Comparison of ENCODE assay signal across 21 cellular contexts in the genomic region with DNA sequence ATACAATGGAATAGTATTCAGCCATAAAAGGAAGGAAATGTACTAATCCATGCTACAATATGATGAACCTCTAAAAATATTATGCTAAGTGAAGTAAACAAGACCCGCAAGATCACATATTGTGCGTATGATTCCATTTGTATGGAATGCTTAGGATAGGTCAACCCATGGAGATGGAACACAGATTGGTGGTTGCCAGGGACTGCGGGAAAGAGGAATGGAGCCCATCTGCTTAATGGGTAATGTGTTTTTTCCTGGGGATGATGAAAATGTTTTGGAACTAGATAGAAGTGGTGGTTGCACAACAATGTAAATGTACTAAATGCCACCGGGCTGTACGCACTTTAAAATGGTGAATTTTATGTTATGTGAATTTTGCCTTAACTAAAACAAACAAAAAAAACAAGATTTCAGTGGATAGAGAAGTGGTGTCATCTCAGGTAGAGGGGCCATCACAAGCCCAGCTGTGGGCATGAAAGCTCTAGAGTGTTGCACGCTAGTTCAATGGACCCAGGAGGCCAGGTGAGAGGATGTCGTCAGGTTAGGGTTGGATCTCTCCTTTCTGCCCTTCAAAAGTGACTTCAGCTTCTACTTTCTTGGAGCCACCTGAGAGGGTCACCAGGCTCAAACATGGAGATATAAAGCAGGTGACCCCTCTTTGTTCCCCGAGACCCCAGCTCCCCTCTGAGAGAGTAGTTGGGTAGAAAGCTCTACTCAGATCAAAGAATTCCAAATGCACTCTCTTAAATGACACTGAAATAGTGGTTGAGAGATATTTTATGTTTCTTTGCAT. TPM values are rescaled to one million over a fixed set of nuclear protein-coding genes. Genes with fewer than 3 reads are reported as not detected.
A peak's percentile ranks its signal among the peaks of the same experiment; 100 is the strongest.
DNase-seq lines count a peak whose midpoint lies in the region; ATAC-seq, FAIRE-seq and TF ChIP-seq lines count a peak whose summit lies in the region.
"Had no signal": no experiment of that assay in that cellular context is flagged by ENCODE, and none has a peak within 500 bp of the region (broad histone marks: within the 10 kb centered on the region; RNA-seq: fewer than 3 reads in every experiment).

No MANE protein-coding gene starts in this region.

- DNase-seq in HepG2 (ENCODE audit: low spot score) (no peak), right lobe of liver (no peak), glutamatergic neuron (no peak), superior temporal gyrus (ENCODE audit: extremely low spot score) (peak; percentile 24), neuronal stem cell (ENCODE audit: low spot score) (no peak), NCI-H345 treated with DMSO at 0.1 percent for 48 hours (lab: John Stamatoyannopoulos, UW; ENCODE audit: unreplicated experiment) (no peak)
- DNase-seq: Calu3; CD4-positive, alpha-beta T cell; DND-41; Karpas-422; MM.1S; NCI-H1105 treated with DMSO at 0.1 percent for 48 hours; NCI-H187; NCI-H2171; Peyer's patch; SHP77 had no signal

- H2AFZ ChIP-seq in HepG2 (ENCODE audit: low read length) = no peak overlapping the region
- no peak overlapping the region for H2AFZ ChIP-seq in neuronal stem cell (ENCODE audit: low read length)

- no peak overlapping the region for H2BK120ac ChIP-seq in neuronal stem cell (ENCODE audit: low read depth, low read length)

- no peak overlapping the region for H4K91ac ChIP-seq in neuronal stem cell (ENCODE audit: low read depth, low read length, poor library complexity)

- CTCF ChIA-PET in HepG2 (lab: Yijun Ruan, JAX; ENCODE audit: low intra/inter-chr PET ratio, low total read pairs) = no interaction called here

- no peak overlapping the region for H3K14ac ChIP-seq in neuronal stem cell (ENCODE audit: low read length)

- peak overlapping the region; percentile 45 for H3K27ac Mint-ChIP-seq in glutamatergic neuron (ENCODE audit: unreplicated experiment)
- H3K27ac Mint-ChIP-seq: B cell; CD4-positive, alpha-beta T cell had no signal

- TF ChIP-seq POLR2A in HepG2 (IDR thresholded peaks at IDR 0.05; ENCODE audit: insufficient read depth in 1 of 2, low read depth in 2 of 2, low read length in 2 of 2) (no peak), right lobe of liver (IDR thresholded peaks at IDR 0.05) (no peak)

- peaks cover 14% of the 10 kb centered on the region for H3K4me1 Mint-ChIP-seq in glutamatergic neuron (ENCODE audit: low read depth, unreplicated experiment)

- H3K18ac ChIP-seq in neuronal stem cell (ENCODE audit: low read length) = no peak overlapping the region

- H3K27ac ChIP-seq in HepG2 (ENCODE audit: extremely low read length, insufficient read depth, low read length) = no peak overlapping the region
- H3K27ac ChIP-seq in right lobe of liver = no peak overlapping the region
- H3K27ac ChIP-seq in cingulate gyrus (ENCODE audit: low read depth, low read length) = peak overlapping the region; percentile 32
- no peak overlapping the region for H3K27ac ChIP-seq in neuronal stem cell (replicated peaks; ENCODE audit: low read length)
- H3K27ac ChIP-seq: A549, Peyer's patch had no signal

- ATAC-seq in HepG2 = no peak
- no peak for ATAC-seq in right lobe of liver
- no peak for ATAC-seq in activated CD4-positive, CD25-positive, alpha-beta regulatory T cell treated with anti-CD3 and anti-CD28 coated beads, Interleukin-2, amount 50 U/mL, for 24 hours
- ATAC-seq: A549 had no signal

- TF ChIP-seq EP300 in HepG2 (IDR thresholded peaks at IDR 0.05; ENCODE audit: low read depth in 2 of 2, low read length in 2 of 2) = no peak
- no peak for TF ChIP-seq EP300 in HepG2 (CRISPR knock-in tag; IDR thresholded peaks at IDR 0.05; ENCODE audit: borderline replicate concordance)

- H3K9me3 Mint-ChIP-seq in glutamatergic neuron (ENCODE audit: unreplicated experiment) = peaks cover 7% of the 10 kb centered on the region
- H3K9me3 Mint-ChIP-seq: CD4-positive, alpha-beta T cell had no signal

- no peak overlapping the region for H3K9ac ChIP-seq in HepG2 (ENCODE audit: insufficient read depth, low read depth, low read length)
- H3K9ac ChIP-seq in neuronal stem cell (ENCODE audit: low read depth, low read length, poor library complexity) = no peak overlapping the region

- in situ Hi-C loops in HepG2 (cut with HindIII; ENCODE audit: extremely low pct_ligation_motif_present, low pct_unique_long_range_greater_than_20kb) = loop anchor here (5.0 kb wide), 1 partner anchor 85 kb away; no protein-coding TSS in a partner anchor

- TF ChIP-seq CTCF in HepG2 (CRISPR knock-in tag; IDR thresholded peaks at IDR 0.05) (no peak), right lobe of liver (IDR thresholded peaks at IDR 0.05) (no peak), glutamatergic neuron (IDR thresholded peaks at IDR 0.05; ENCODE audit: partially characterized antibody, unreplicated experiment) (no peak)

- TF ChIP-seq RAD21 in HepG2 (CRISPR knock-in tag; IDR thresholded peaks at IDR 0.05) = no peak

- no TSS peak for BruUV-seq in HepG2 (replicated peaks; lab: Mats Ljungman, UMichigan)

- peaks cover 6 to 9% of the 10 kb centered on the region in 2 experiments for H3K36me3 ChIP-seq in HepG2 (replicated peaks in 1 of 2; ENCODE audit: control insufficient read depth in 1 of 2, insufficient read depth in 2 of 2, low read length in 2 of 2)
- peaks cover 0 to 7% (median 2%) of the 10 kb centered on the region in 4 donors for H3K36me3 ChIP-seq in right lobe of liver
- peaks cover 0 to 1% of the 10 kb centered on the region in 2 donors for H3K36me3 ChIP-seq in neuronal stem cell (replicated peaks in 1 of 2; ENCODE audit: control insufficient read depth in 2 of 2, insufficient read depth in 2 of 2, low read length in 2 of 2)

- H3K79me1 ChIP-seq in neuronal stem cell (ENCODE audit: low read depth, low read length) = peaks cover 2% of the 10 kb centered on the region

- H3K4ac ChIP-seq in neuronal stem cell (ENCODE audit: low read length) = no peak overlapping the region

- H4K8ac ChIP-seq in neuronal stem cell (ENCODE audit: low read depth, low read length) = no peak overlapping the region

- H4K20me1 ChIP-seq in HepG2 (ENCODE audit: insufficient read depth, low read length) = no peaks in the 10 kb centered on the region

- no peak overlapping the region for H2AK5ac ChIP-seq in neuronal stem cell (ENCODE audit: low read depth, low read length)

- no peak overlapping the region for H3K23ac ChIP-seq in neuronal stem cell (ENCODE audit: low read depth, low read length, poor library complexity)

- H3K4me2 ChIP-seq in HepG2 (ENCODE audit: low read depth, low read length) (peak overlapping the region; percentile 77; the same call in 1 of the 2 replicates), neuronal stem cell (ENCODE audit: insufficient read depth, low read length, poor library complexity, severe bottlenecking) (no peak overlapping the region)
- H3K4me2 ChIP-seq: A549 had no signal

- peaks cover 9% of the 10 kb centered on the region for H3K36me3 Mint-ChIP-seq in glutamatergic neuron (ENCODE audit: unreplicated experiment)

- H3K4me3 Mint-ChIP-seq in glutamatergic neuron (ENCODE audit: unreplicated experiment) = peak overlapping the region; percentile 35
- H3K4me3 Mint-ChIP-seq: CD4-positive, alpha-beta T cell had no signal

- WGBS in HepG2 (ENCODE audit: low lambda C conversion rate) = 92% methylated on average over 8 of the region's 8 CpGs
- WGBS in right lobe of liver (ENCODE audit: insufficient coverage, low coverage, low lambda C conversion rate, missing lambda C conversion rate) = 63% methylated on average over 7 of the region's 8 CpGs
- WGBS in neuronal stem cell (ENCODE audit: extremely low coverage in 2 of 2, insufficient read length in 2 of 2, insufficient replicate concordance in 1 of 2), 2 donors = no CpG with 5 or more reads among the region's 8 CpGs

- no peaks in the 10 kb centered on the region; a peak in 2 of 5 replicates for H3K27me3 ChIP-seq in HepG2 (ENCODE audit: control insufficient read depth in 1 of 2, insufficient read depth in 2 of 2, low read length in 2 of 2)
- H3K27me3 ChIP-seq in right lobe of liver = no peaks in the 10 kb centered on the region
- peaks cover 2 to 49% (median 18%) of the 10 kb centered on the region in 3 experiments for H3K27me3 ChIP-seq in neuronal stem cell (ENCODE audit: control insufficient read depth in 3 of 3, insufficient read depth in 3 of 3, low read depth in 1 of 3, low read length in 3 of 3)
- H3K27me3 ChIP-seq: Peyer's patch had no signal

- H3K9me3 ChIP-seq in HepG2 (ENCODE audit: low read length) = no peaks in the 10 kb centered on the region
- no peaks in the 10 kb centered on the region for H3K9me3 ChIP-seq in right lobe of liver
- H3K9me3 ChIP-seq in neuronal stem cell (replicated peaks in 1 of 2; ENCODE audit: control insufficient read depth in 2 of 2, insufficient read depth in 1 of 2, low read depth in 1 of 2, low read length in 2 of 2) = no peaks in the 10 kb centered on the region
- H3K9me3 ChIP-seq: A549, Peyer's patch had no signal

- intact Hi-C loops in HepG2 (cut with micrococcal nuclease; ENCODE audit: unreplicated experiment) (no loop called here), right lobe of liver (cut with DNase I) (loop anchor here in 1 of 2 donors (5.0 kb wide), 1 partner anchor 40 kb away; no protein-coding TSS in a partner anchor)

- peak overlapping the region in 1 of 3 experiments; percentile 82; a peak in 2 of 6 replicates for H3K4me3 ChIP-seq in HepG2 (replicated peaks in 1 of 3; ENCODE audit: insufficient read depth in 1 of 3, low read depth in 2 of 3, low read length in 3 of 3)
- H3K4me3 ChIP-seq in right lobe of liver = peak overlapping the region in 1 of 3 donors; percentile 2
- no peak overlapping the region for H3K4me3 ChIP-seq in neuronal stem cell (ENCODE audit: low read length in 2 of 2)
- H3K4me3 ChIP-seq: A549 had no signal

- peaks cover 48% of the 10 kb centered on the region for H3K4me1 ChIP-seq in HepG2 (ENCODE audit: insufficient read depth, low read length)
- peaks cover 0 to 10% (median under 1%) of the 10 kb centered on the region in 4 donors for H3K4me1 ChIP-seq in right lobe of liver
- peaks cover 0 to 2% of the 10 kb centered on the region in 2 donors for H3K4me1 ChIP-seq in neuronal stem cell (ENCODE audit: control insufficient read depth in 2 of 2, insufficient read depth in 1 of 2, low read depth in 1 of 2, low read length in 2 of 2)
- H3K4me1 ChIP-seq: A549, Peyer's patch had no signal

- no peak overlapping the region for H2BK5ac ChIP-seq in neuronal stem cell (ENCODE audit: low read length)

- no peak for FAIRE-seq in HepG2 (lab: Jason Lieb, UNC)
- FAIRE-seq: A549, H54 had no signal

- no peak overlapping the region for H2BK15ac ChIP-seq in neuronal stem cell (ENCODE audit: low read length)

- H3K79me2 ChIP-seq in HepG2 (ENCODE audit: insufficient read depth, low read length) = peaks cover 39% of the 10 kb centered on the region

- POLR2A ChIA-PET in HepG2 (lab: Yijun Ruan, JAX) = interaction anchor here (1.8 kb wide), 1 partner anchor 55 kb away, joined by 9 read pairs; a partner anchor contains a TSS

- H3K27me3 Mint-ChIP-seq in glutamatergic neuron (ENCODE audit: unreplicated experiment) = no peaks in the 10 kb centered on the region

- no peak overlapping the region for H2BK12ac ChIP-seq in neuronal stem cell (ENCODE audit: low read length)

RNA-seq across cellular contexts. Expression of a gene that starts 2.5 kb away (rescaled TPM):
- total RNA-seq in HepG2 (2016; rRNA removed; fragmentation: Illumina TruSeq; extraction: Trizol) (85.9 and 86.7 TPM in 2 replicates), right lobe of liver (10 to 100 TPM; 45.2 to 65.9 (median 50.8) TPM), glutamatergic neuron (ENCODE audit: unreplicated experiment) (30.5 TPM)
- 13.1 and 13.7 TPM in 2 replicates for total RNA-seq in HepG2 (2016; cell fraction: cytosol; rRNA removed; fragmentation: Illumina TruSeq; extraction: Trizol; ENCODE audit: low read depth)
- total RNA-seq in HepG2 (2016; cell fraction: insoluble cytoplasmic fraction; rRNA removed; fragmentation: Illumina TruSeq; extraction: Trizol) = 83.6 and 85.7 TPM in 2 replicates
- 59.6 and 65.3 TPM in 2 replicates for total RNA-seq in HepG2 (2016; cell fraction: membrane; rRNA removed; fragmentation: Illumina TruSeq; extraction: Trizol)
- 36.7 and 42.7 TPM in 2 replicates for total RNA-seq in HepG2 (2016; cell fraction: nucleus; rRNA removed; fragmentation: Illumina TruSeq; extraction: Trizol)
- 25.2 and 30.9 TPM in 2 replicates for polyA plus RNA-seq in HepG2 (2011; rRNA removed)
- polyA plus RNA-seq in HepG2 (2011; cell fraction: cytosol; rRNA removed) = 27.9 and 36.1 TPM in 2 replicates
- polyA plus RNA-seq in HepG2 (2011; cell fraction: nucleus; rRNA removed) = 10.3 and 15.5 TPM in 2 replicates
- polyA plus RNA-seq in HepG2 (2012) = 25.0 and 26.1 TPM in 2 replicates
- 8.3 and 8.7 TPM in 2 replicates for polyA plus RNA-seq in HepG2 (2016; cell fraction: cytosol; fragmentation: Illumina TruSeq; extraction: Trizol; ENCODE audit: low read depth)
- 89.4 and 93.3 TPM in 2 replicates for polyA plus RNA-seq in HepG2 (2016; cell fraction: insoluble cytoplasmic fraction; fragmentation: Illumina TruSeq; extraction: Trizol; ENCODE audit: low read depth)
- polyA plus RNA-seq in HepG2 (2016; cell fraction: membrane; fragmentation: Illumina TruSeq; extraction: Trizol; ENCODE audit: low read depth) = 38.6 and 42.0 TPM in 2 replicates
- polyA plus RNA-seq in HepG2 (2016; cell fraction: nucleus; fragmentation: Illumina TruSeq; extraction: Trizol; ENCODE audit: insufficient read depth, low read depth) = 58.5 and 59.9 TPM in 2 replicates
- 26.7 TPM in 1 of 2 replicates, not detected in the other for polyA minus RNA-seq in HepG2 (2011; rRNA and poly(A)+ RNA removed; ENCODE audit: low replicate concordance)
- polyA minus RNA-seq in HepG2 (2011; cell fraction: cytosol; rRNA and poly(A)+ RNA removed) = 14.8 and 19.3 TPM in 2 replicates
- polyA minus RNA-seq in HepG2 (2011; cell fraction: nucleus; rRNA and poly(A)+ RNA removed) = 8.0 and 10.9 TPM in 2 replicates
- 3.8 TPM for polyA plus RNA-seq in neuronal stem cell (2013, experiment 1 of 2)
- 3.9 TPM for polyA plus RNA-seq in neuronal stem cell (2013, experiment 2 of 2)

RNA-seq across cellular contexts. Expression of a gene that starts 55.5 kb away (rescaled TPM):
- total RNA-seq in HepG2 (2016; rRNA removed; fragmentation: Illumina TruSeq; extraction: Trizol) (4.7 and 10.1 TPM in 2 replicates), right lobe of liver (100 to 1,000 TPM in 3 of 6 experiments, 10 to 100 TPM in 3; 41.8 to 140 (median 86.6) TPM), glutamatergic neuron (ENCODE audit: unreplicated experiment) (3.0 TPM)
- 3.8 and 5.3 TPM in 2 replicates for total RNA-seq in HepG2 (2016; cell fraction: cytosol; rRNA removed; fragmentation: Illumina TruSeq; extraction: Trizol; ENCODE audit: low read depth)
- 5.8 and 12.4 TPM in 2 replicates for total RNA-seq in HepG2 (2016; cell fraction: insoluble cytoplasmic fraction; rRNA removed; fragmentation: Illumina TruSeq; extraction: Trizol)
- 3.3 and 3.6 TPM in 2 replicates for total RNA-seq in HepG2 (2016; cell fraction: membrane; rRNA removed; fragmentation: Illumina TruSeq; extraction: Trizol)
- total RNA-seq in HepG2 (2016; cell fraction: nucleus; rRNA removed; fragmentation: Illumina TruSeq; extraction: Trizol) = 12.5 and 15.1 TPM in 2 replicates
- polyA plus RNA-seq in HepG2 (2011; rRNA removed) = 8.5 and 13.6 TPM in 2 replicates
- 4.1 and 4.6 TPM in 2 replicates for polyA plus RNA-seq in HepG2 (2011; cell fraction: cytosol; rRNA removed)
- polyA plus RNA-seq in HepG2 (2011; cell fraction: nucleus; rRNA removed) = 31.2 and 40.2 TPM in 2 replicates
- 7.1 and 10.6 TPM in 2 replicates for polyA plus RNA-seq in HepG2 (2012)
- polyA plus RNA-seq in HepG2 (2016; cell fraction: cytosol; fragmentation: Illumina TruSeq; extraction: Trizol; ENCODE audit: low read depth) = 0.75 and 1.5 TPM in 2 replicates
- 5.2 and 6.9 TPM in 2 replicates for polyA plus RNA-seq in HepG2 (2016; cell fraction: insoluble cytoplasmic fraction; fragmentation: Illumina TruSeq; extraction: Trizol; ENCODE audit: low read depth)
- 1.3 and 2.5 TPM in 2 replicates for polyA plus RNA-seq in HepG2 (2016; cell fraction: membrane; fragmentation: Illumina TruSeq; extraction: Trizol; ENCODE audit: low read depth)
- 31.0 and 32.3 TPM in 2 replicates for polyA plus RNA-seq in HepG2 (2016; cell fraction: nucleus; fragmentation: Illumina TruSeq; extraction: Trizol; ENCODE audit: insufficient read depth, low read depth)
- 11.1 and 13.8 TPM in 2 replicates for polyA minus RNA-seq in HepG2 (2011; rRNA and poly(A)+ RNA removed; ENCODE audit: low replicate concordance)
- polyA minus RNA-seq in HepG2 (2011; cell fraction: cytosol; rRNA and poly(A)+ RNA removed) = 4.9 and 5.2 TPM in 2 replicates
- polyA minus RNA-seq in HepG2 (2011; cell fraction: nucleus; rRNA and poly(A)+ RNA removed) = 15.8 and 19.9 TPM in 2 replicates
- polyA plus RNA-seq in neuronal stem cell (2013, experiment 1 of 2) = not detected
- polyA plus RNA-seq in neuronal stem cell (2013, experiment 2 of 2) = not detected
- total RNA-seq: CD4-positive, alpha-beta T cell had no signal
